In genomic region chr4:135144498-135144897, GRCh38 we compare ENCODE assay signal across 24 cellular contexts.
"Had no signal": no experiment of that assay in that cellular context is flagged by ENCODE, and none has a peak within 500 bp of the region (broad histone marks: within the 10 kb centered on the region; RNA-seq: fewer than 3 reads in every experiment).

No MANE protein-coding gene starts in this region.

- H3K4me2 ChIP-seq: neural progenitor cell had no signal

- H3K4me1 ChIP-seq: esophagus muscularis mucosa, gastroesophageal sphincter, left lung, neural progenitor cell, pancreas, stomach, transverse colon had no signal

- H3K9me3 ChIP-seq: esophagus muscularis mucosa, gastroesophageal sphincter, left lung, pancreas, stomach, thoracic aorta, transverse colon had no signal

- H3K4me3 ChIP-seq: dorsolateral prefrontal cortex, esophagus muscularis mucosa, gastroesophageal sphincter, left lung, lung, neural progenitor cell, pancreas, stomach, thoracic aorta, transverse colon had no signal

- H3K36me3 ChIP-seq: esophagus muscularis mucosa, gastroesophageal sphincter, left lung, neural progenitor cell, pancreas, stomach, thoracic aorta, transverse colon had no signal

- ATAC-seq: gastroesophageal sphincter; left lung; natural killer cell treated with Interleukin-12 subunit alpha and Interleukin-12 subunit beta and Interleukin-15 and Interleukin-18, amount 100 ng/mL, for 72 hours; pancreas; right cardiac atrium had no signal

- H2AFZ ChIP-seq: neural progenitor cell had no signal

- DNase-seq: cortex of kidney; dorsolateral prefrontal cortex; effector memory CD4-positive, alpha-beta T cell; foreskin fibroblast; glutamatergic neuron; immature natural killer cell; left lung; mesenchymal stem cell; midbrain; nucleus accumbens; pancreas; right cardiac atrium; small intestine; stimulated activated CD4-positive, alpha-beta T cell treated with anti-CD3 and anti-CD28 coated beads, Interleukin-12 subunit alpha, Interleukin-12 subunit beta, amount 100 ng/mL, for 4 hours; stimulated activated naive CD4-positive, alpha-beta T cell; stomach; substantia nigra; transverse colon had no signal

- H3K27me3 ChIP-seq: dorsolateral prefrontal cortex, esophagus muscularis mucosa, gastroesophageal sphincter, left lung, neural progenitor cell, pancreas, stomach, transverse colon had no signal

- H3K27ac ChIP-seq: dorsolateral prefrontal cortex, esophagus muscularis mucosa, gastroesophageal sphincter, left lung, neural progenitor cell, pancreas, stomach, thoracic aorta, transverse colon had no signal

- H3K9ac ChIP-seq: neural progenitor cell had no signal
